16 cellular contexts compared by ENCODE assay signal in the genomic region with DNA sequence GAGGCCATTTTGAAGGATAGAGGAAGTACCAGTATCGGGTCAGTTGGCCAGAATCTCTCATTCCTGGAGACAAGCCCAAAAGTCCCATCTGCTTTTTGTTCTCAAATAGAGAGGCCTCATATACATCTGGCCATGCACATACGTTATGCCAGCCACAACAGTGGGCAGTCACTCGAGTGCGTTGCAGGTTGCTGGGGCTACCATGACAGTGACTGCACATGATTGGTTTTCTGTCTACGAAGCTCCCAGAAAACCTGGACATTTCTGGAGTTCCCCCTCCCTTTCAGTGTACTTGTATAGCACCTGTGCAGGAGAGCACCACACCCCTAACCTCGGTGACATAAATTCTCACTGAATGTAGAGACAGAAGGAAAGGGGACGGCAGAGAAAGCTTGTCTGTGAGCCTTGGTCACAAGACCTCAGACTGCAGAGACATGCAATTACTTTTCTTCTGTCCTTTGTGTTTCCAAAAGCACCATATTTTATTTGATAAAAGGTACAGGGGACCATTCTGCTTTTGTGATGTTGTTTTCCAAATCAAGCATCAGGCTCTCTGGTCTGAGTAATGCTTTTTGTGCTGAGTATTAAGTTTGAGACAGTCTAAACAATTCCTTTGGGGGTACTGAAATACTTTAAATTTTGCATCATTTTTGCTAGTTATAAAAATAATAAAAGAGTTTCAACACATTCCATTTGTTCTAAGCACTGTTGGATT.
A peak's percentile ranks its signal among the peaks of the same experiment; 100 is the strongest.
DNase-seq lines count a peak whose midpoint lies in the region; ATAC-seq lines count a peak whose summit lies in the region.
"Had no signal": no experiment of that assay in that cellular context is flagged by ENCODE, and none has a peak within 500 bp of the region (broad histone marks: within the 10 kb centered on the region; RNA-seq: fewer than 3 reads in every experiment).

No MANE protein-coding gene starts in this region.

- peaks cover 38% of the 10 kb centered on the region for H3K27me3 Mint-ChIP-seq in activated naive CD8-positive, alpha-beta T cell treated with anti-CD3 and anti-CD28 coated beads for 36 hours

- ATAC-seq in right cardiac atrium = no peak
- no peak for ATAC-seq in left ventricle myocardium superior
- no peak for ATAC-seq in HG03196 (IDR thresholded peaks at IDR 0.05; ENCODE audit: unreplicated experiment)
- ATAC-seq: activated naive CD4-positive, alpha-beta T cell treated with anti-CD3 and anti-CD28 coated beads, Interleukin-2, amount 50 U/mL, for 72 hours; effector memory CD8-positive, alpha-beta T cell had no signal

- no peak overlapping the region for H2BK15ac ChIP-seq in mesenchymal stem cell (ENCODE audit: low read depth, poor library complexity, severe bottlenecking)

- no peak overlapping the region for H4K8ac ChIP-seq in mesenchymal stem cell (ENCODE audit: low read length)

- H2AK5ac ChIP-seq in mesenchymal stem cell (ENCODE audit: low read length, severe bottlenecking) = peak overlapping the region; percentile 90

- H3K4me1 ChIP-seq in right cardiac atrium (ENCODE audit: control insufficient read depth, insufficient read depth, low read length) = peaks cover 2% of the 10 kb centered on the region
- H3K4me1 ChIP-seq in ectodermal cell (ENCODE audit: control insufficient read depth, insufficient read depth, low read length) = peaks cover 27% of the 10 kb centered on the region
- H3K4me1 ChIP-seq in mesenchymal stem cell (ENCODE audit: control insufficient read depth, insufficient read depth, low read depth, low read length) = peaks cover 15% of the 10 kb centered on the region

- no peaks in the 10 kb centered on the region for H3K9me3 Mint-ChIP-seq in activated naive CD8-positive, alpha-beta T cell treated with anti-CD3 and anti-CD28 coated beads for 36 hours
- H3K9me3 Mint-ChIP-seq: effector memory CD8-positive, alpha-beta T cell had no signal

- H3K36me3 Mint-ChIP-seq in activated naive CD8-positive, alpha-beta T cell treated with anti-CD3 and anti-CD28 coated beads for 36 hours = no peaks in the 10 kb centered on the region
- H3K36me3 Mint-ChIP-seq: activated naive CD4-positive, alpha-beta T cell treated with anti-CD3 and anti-CD28 coated beads, Interleukin-2, amount 50 U/mL, for 72 hours; CD4-positive, alpha-beta memory T cell had no signal

- no peak overlapping the region for H2BK120ac ChIP-seq in mesenchymal stem cell (ENCODE audit: low read depth, low read length)

- H3K4me2 ChIP-seq in mesenchymal stem cell (ENCODE audit: low read length, poor library complexity, severe bottlenecking) = no peak overlapping the region
- H3K4me2 ChIP-seq: KMS-11 had no signal

- no peaks in the 10 kb centered on the region for H3K9me3 ChIP-seq in right cardiac atrium (ENCODE audit: control insufficient read depth, low read length)
- H3K9me3 ChIP-seq in ectodermal cell (ENCODE audit: control insufficient read depth, low read length) = no peaks in the 10 kb centered on the region
- no peaks in the 10 kb centered on the region for H3K9me3 ChIP-seq in mesenchymal stem cell (ENCODE audit: control insufficient read depth, low read length)
- H3K9me3 ChIP-seq: ovary, upper lobe of left lung had no signal

- H3K4me3 ChIP-seq in right cardiac atrium (ENCODE audit: low read length) (no peak overlapping the region), ectodermal cell (ENCODE audit: insufficient read depth, low read depth, low read length) (no peak overlapping the region), mesenchymal stem cell (ENCODE audit: insufficient read depth in 1 of 2, low read depth in 1 of 2, low read length in 2 of 2) (no peak overlapping the region)
- H3K4me3 ChIP-seq: ovary, upper lobe of left lung had no signal

- DNase-seq in right cardiac atrium (no peak), left ventricle myocardium superior (no peak), mesenchymal stem cell (no peak), globus pallidus (ENCODE audit: low spot score) (no peak), NCI-H526 (lab: John Stamatoyannopoulos, UW) (no peak)
- DNase-seq in activated naive CD8-positive, alpha-beta T cell treated with anti-CD3 and anti-CD28 coated beads for 36 hours = no peak
- DNase-seq: CD4-positive, alpha-beta memory T cell; effector memory CD8-positive, alpha-beta T cell; NCI-H1105; ovary; stimulated activated naive CD4-positive, alpha-beta T cell; upper lobe of left lung had no signal

- intact Hi-C loops in right cardiac atrium (cut with DNase I) (no loop called here), left ventricle myocardium superior (cut with micrococcal nuclease) (no loop called here)

- H3K27ac Mint-ChIP-seq in activated naive CD8-positive, alpha-beta T cell treated with anti-CD3 and anti-CD28 coated beads for 36 hours = no peak overlapping the region
- H3K27ac Mint-ChIP-seq: CD4-positive, alpha-beta memory T cell; effector memory CD8-positive, alpha-beta T cell had no signal

- no peak overlapping the region for H2AFZ ChIP-seq in mesenchymal stem cell (ENCODE audit: low read depth, low read length)

- no peak overlapping the region for H3K9ac ChIP-seq in mesenchymal stem cell (ENCODE audit: low read length)
- H3K9ac ChIP-seq: KMS-11 had no signal

- H3K4ac ChIP-seq in mesenchymal stem cell (ENCODE audit: low read depth in 1 of 2, low read length in 2 of 2) = no peak overlapping the region

- H3K27ac ChIP-seq in right cardiac atrium (ENCODE audit: low read length) = peak overlapping the region; percentile 23
- H3K27ac ChIP-seq in ectodermal cell (ENCODE audit: insufficient read depth, low read depth, low read length, poor library complexity, severe bottlenecking) = peak overlapping the region; percentile 32
- peak overlapping the region; percentile 70 for H3K27ac ChIP-seq in mesenchymal stem cell (ENCODE audit: low read length, poor library complexity, severe bottlenecking)
- H3K27ac ChIP-seq: KMS-11, ovary, upper lobe of left lung had no signal

- no peak overlapping the region for H3K14ac ChIP-seq in mesenchymal stem cell (ENCODE audit: low read length in 2 of 2)

- no peak overlapping the region for H4K91ac ChIP-seq in mesenchymal stem cell (ENCODE audit: low read length)

- no peak overlapping the region for H2BK12ac ChIP-seq in mesenchymal stem cell (ENCODE audit: low read length in 2 of 2)

- peaks cover 4% of the 10 kb centered on the region for H3K4me1 Mint-ChIP-seq in activated naive CD8-positive, alpha-beta T cell treated with anti-CD3 and anti-CD28 coated beads for 36 hours
- H3K4me1 Mint-ChIP-seq: CD4-positive, alpha-beta memory T cell had no signal

- 80% methylated on average over 7 of the region's 7 CpGs for WGBS in right cardiac atrium
- 91 to 92% methylated on average over 7 of the region's 7 CpGs for WGBS in ectodermal cell, 2 experiments
- WGBS in mesenchymal stem cell = 90% methylated on average over 7 of the region's 7 CpGs

- H3K36me3 ChIP-seq in ectodermal cell (ENCODE audit: control insufficient read depth, insufficient read depth, low read length) = no peaks in the 10 kb centered on the region
- peaks cover 0 to 7% of the 10 kb centered on the region in 2 experiments for H3K36me3 ChIP-seq in mesenchymal stem cell (ENCODE audit: control insufficient read depth in 1 of 2, insufficient read depth in 2 of 2, low read depth in 1 of 2, low read length in 2 of 2)
- H3K36me3 ChIP-seq: ovary, upper lobe of left lung had no signal

- peak overlapping the region in 1 of 2 experiments; percentile 17 for H3K23ac ChIP-seq in mesenchymal stem cell (ENCODE audit: low read length in 2 of 2)

- no peaks in the 10 kb centered on the region for H3K27me3 ChIP-seq in right cardiac atrium (ENCODE audit: control insufficient read depth, insufficient read depth)
- no peaks in the 10 kb centered on the region for H3K27me3 ChIP-seq in ectodermal cell (ENCODE audit: control insufficient read depth, insufficient read depth, low read length, poor library complexity, severe bottlenecking)
- H3K27me3 ChIP-seq in mesenchymal stem cell (ENCODE audit: control insufficient read depth in 1 of 2, insufficient read depth in 1 of 2, low read length in 2 of 2) = no peaks in the 10 kb centered on the region
- H3K27me3 ChIP-seq: ovary, upper lobe of left lung had no signal

- no peak overlapping the region for H3K18ac ChIP-seq in mesenchymal stem cell (ENCODE audit: low read depth in 1 of 2, low read length in 2 of 2)

- no peak overlapping the region for H3K4me3 Mint-ChIP-seq in activated naive CD8-positive, alpha-beta T cell treated with anti-CD3 and anti-CD28 coated beads for 36 hours
- H3K4me3 Mint-ChIP-seq: CD4-positive, alpha-beta memory T cell; effector memory CD8-positive, alpha-beta T cell had no signal

- no peak overlapping the region for H2BK5ac ChIP-seq in mesenchymal stem cell (ENCODE audit: low read depth, low read length, poor library complexity, severe bottlenecking)

- H3K79me1 ChIP-seq in mesenchymal stem cell (replicated peaks; ENCODE audit: low read length, poor library complexity, severe bottlenecking) = peaks cover 19% of the 10 kb centered on the region
